Comparison of ENCODE assay signal across 17 cellular contexts in the genomic region with DNA sequence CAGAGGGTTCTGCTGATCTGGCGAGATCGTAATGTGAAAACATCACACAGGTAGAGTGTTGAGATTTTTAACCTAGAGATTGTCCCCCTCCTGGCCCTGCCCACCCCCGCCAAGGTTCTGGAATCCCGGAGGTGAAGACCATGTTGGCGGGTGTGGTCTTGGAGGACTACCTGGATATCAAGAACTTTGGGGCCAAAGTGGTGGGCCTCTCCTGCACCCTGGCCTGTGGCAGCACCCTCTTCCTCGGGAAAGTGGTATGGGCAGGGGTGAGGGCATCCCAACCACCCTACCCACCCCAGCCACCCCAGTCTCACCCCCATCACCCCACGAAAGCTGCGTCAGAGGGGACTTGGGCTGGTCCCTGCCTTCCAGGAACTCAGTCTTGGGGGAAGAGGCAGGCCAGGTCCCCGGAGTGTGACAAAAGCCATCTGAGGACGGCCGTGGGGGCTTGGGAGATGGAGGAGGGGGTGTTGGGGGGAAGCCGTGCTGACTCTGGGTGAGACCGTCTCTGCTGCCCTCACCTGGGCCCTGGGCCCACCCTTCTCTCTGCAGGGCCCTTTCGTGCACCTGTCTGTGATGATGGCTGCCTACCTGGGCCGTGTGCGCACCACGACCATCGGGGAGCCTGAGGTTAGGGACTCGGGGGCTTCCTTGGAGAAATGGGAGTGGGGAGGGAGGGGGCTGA. TPM values are rescaled to one million over a fixed set of nuclear protein-coding genes. Genes with fewer than 3 reads are reported as not detected.
DNase-seq lines count a peak whose midpoint lies in the region; ATAC-seq and TF ChIP-seq lines count a peak whose summit lies in the region.
"Had no signal": no experiment of that assay in that cellular context is flagged by ENCODE, and none has a peak within 500 bp of the region (broad histone marks: within the 10 kb centered on the region; RNA-seq: fewer than 3 reads in every experiment).

No MANE protein-coding gene starts in this region.

- no peaks in the 10 kb centered on the region for H3K9me3 Mint-ChIP-seq in CD4-positive, alpha-beta memory T cell
- H3K9me3 Mint-ChIP-seq in WTC11 = no peaks in the 10 kb centered on the region

- H3K36me3 ChIP-seq in CD4-positive, alpha-beta memory T cell (ENCODE audit: insufficient read depth, low read length) = no peaks in the 10 kb centered on the region
- H3K36me3 ChIP-seq in iPS-20b (ENCODE audit: insufficient read depth, low read depth, low read length) (no peaks in the 10 kb centered on the region), osteoblast (ENCODE audit: insufficient read depth, low read length) (no peaks in the 10 kb centered on the region)
- H3K36me3 ChIP-seq: ascending aorta had no signal

- H3K9me3 ChIP-seq in CD4-positive, alpha-beta memory T cell (ENCODE audit: control insufficient read depth in 1 of 2, low read length in 2 of 2) = no peaks in the 10 kb centered on the region
- H3K9me3 ChIP-seq in iPS-20b (ENCODE audit: insufficient read depth, low read depth, low read length) (no peaks in the 10 kb centered on the region), osteoblast (ENCODE audit: low read depth, low read length) (no peaks in the 10 kb centered on the region)
- H3K9me3 ChIP-seq: ascending aorta had no signal

- peak overlapping the region in 5 of 8 donors; percentile 0 to 60 (median 49) for H3K4me3 Mint-ChIP-seq in CD4-positive, alpha-beta memory T cell
- peak overlapping the region; percentile 69 for H3K4me3 Mint-ChIP-seq in WTC11

- H3K9ac ChIP-seq in iPS-20b (ENCODE audit: low read depth, low read length) = no peak overlapping the region

- no peak for DNase-seq in CD4-positive, alpha-beta memory T cell
- no peak for DNase-seq in WTC11 (ENCODE audit: low spot score)
- DNase-seq in osteoblast (ENCODE audit: insufficient read length, low spot score, missing footprints) = peak; percentile 49
- no peak for DNase-seq in KG1 (lab: John Stamatoyannopoulos, UW)
- no peak for DNase-seq in GM19238 (ENCODE audit: insufficient read length, low spot score)
- DNase-seq in RPMI8226 = no peak
- DNase-seq in NCI-H526 treated with DMSO at 0.1 percent for 48 hours (lab: John Stamatoyannopoulos, UW) = no peak
- DNase-seq: cerebellar nuclear complex, NCI-H748 treated with DMSO at 0.1 percent for 48 hours had no signal

- CTCF ChIA-PET in CD4-positive, alpha-beta memory T cell (lab: Charles Lee; ENCODE audit: partially characterized antibody) = interaction anchor here (1.1 kb wide), 1 partner anchor 38 kb away, joined by 3 read pairs; no protein-coding TSS in a partner anchor
- CTCF ChIA-PET in WTC11 (lab: Charles Lee) = interaction anchor here (0.6 to 2.1 kb wide), 13 partner anchors 8 to 256 kb away, joined by 3 to 7 read pairs (median 4); no protein-coding TSS in a partner anchor

- H2AFZ ChIP-seq in osteoblast (ENCODE audit: low read length) = no peak overlapping the region

- no peaks in the 10 kb centered on the region for H3K79me2 ChIP-seq in osteoblast (ENCODE audit: insufficient read depth, low read length)

- peak; percentile 37 for ATAC-seq in WTC11
- ATAC-seq: HepG2 had no signal

- no peak overlapping the region for H3K4me2 ChIP-seq in osteoblast (ENCODE audit: insufficient read depth, low read length)

- H4K20me1 ChIP-seq in osteoblast (ENCODE audit: insufficient read depth, low read length) = no peaks in the 10 kb centered on the region

- TF ChIP-seq CTCF in WTC11 (IDR thresholded peaks at IDR 0.05) = no peak
- no peak for TF ChIP-seq CTCF in osteoblast (IDR thresholded peaks at IDR 0.05; ENCODE audit: extremely low read depth, low read depth, low read length)

- no peaks in the 10 kb centered on the region for H3K36me3 Mint-ChIP-seq in CD4-positive, alpha-beta memory T cell
- H3K36me3 Mint-ChIP-seq in WTC11 = no peaks in the 10 kb centered on the region

- no peaks in the 10 kb centered on the region for H3K27me3 ChIP-seq in CD4-positive, alpha-beta memory T cell (ENCODE audit: insufficient read depth, low read length)
- H3K27me3 ChIP-seq in iPS-20b (ENCODE audit: insufficient read depth, low read length) (no peaks in the 10 kb centered on the region; the same call in 1 of the 2 replicates), osteoblast (ENCODE audit: insufficient read depth, low read length) (no peaks in the 10 kb centered on the region)
- H3K27me3 ChIP-seq: ascending aorta had no signal

- no peak overlapping the region for H3K27ac Mint-ChIP-seq in CD4-positive, alpha-beta memory T cell
- no peak overlapping the region for H3K27ac Mint-ChIP-seq in WTC11

- H3K4me1 ChIP-seq in CD4-positive, alpha-beta memory T cell (ENCODE audit: insufficient read depth, low read length) = peaks cover 5% of the 10 kb centered on the region
- H3K4me1 ChIP-seq in iPS-20b (ENCODE audit: insufficient read depth, low read length) = no peaks in the 10 kb centered on the region; the same call in 1 of the 2 replicates
- H3K4me1 ChIP-seq in osteoblast (ENCODE audit: insufficient read depth, low read length) = peaks cover 3% of the 10 kb centered on the region

- intact Hi-C loops in CD4-positive, alpha-beta memory T cell (cut with micrococcal nuclease) = no loop called here

- POLR2A ChIA-PET in CD4-positive, alpha-beta memory T cell (lab: Charles Lee; ENCODE audit: partially characterized antibody) = no interaction called here
- POLR2A ChIA-PET in WTC11 (lab: Charles Lee) = no interaction called here

- H3K27ac ChIP-seq in CD4-positive, alpha-beta memory T cell (ENCODE audit: low read depth, low read length) = no peak overlapping the region
- H3K27ac ChIP-seq in iPS-20b (ENCODE audit: low read length) (no peak overlapping the region), osteoblast (ENCODE audit: low read depth, low read length) (no peak overlapping the region)
- H3K27ac ChIP-seq: ascending aorta, GM23248 had no signal

- peaks cover 0 to 5% (median 1%) of the 10 kb centered on the region in 4 donors for H3K4me1 Mint-ChIP-seq in CD4-positive, alpha-beta memory T cell
- H3K4me1 Mint-ChIP-seq in WTC11 = peaks cover 13% of the 10 kb centered on the region

- H3K27me3 Mint-ChIP-seq in CD4-positive, alpha-beta memory T cell = peaks cover 13 to 23% of the 10 kb centered on the region in 2 donors
- H3K27me3 Mint-ChIP-seq in WTC11 (ENCODE audit: low read depth) = peaks cover 8% of the 10 kb centered on the region

- H3K4me3 ChIP-seq in CD4-positive, alpha-beta memory T cell (ENCODE audit: low read length in 2 of 2) = no peak overlapping the region
- peak overlapping the region; percentile 71 for H3K4me3 ChIP-seq in iPS-20b (ENCODE audit: low read length)
- no peak overlapping the region for H3K4me3 ChIP-seq in osteoblast (ENCODE audit: insufficient read depth, low read length)

TF ChIP-seq in WTC11, 78 proteins besides CTCF, POLR2A, EP300 and RAD21:
- no peak for TF ChIP-seq ATF6 (CRISPR knock-in tag; IDR thresholded peaks at IDR 0.05)

RNA-seq across cellular contexts. Expression of gene CLCNKB, which starts 4.4 kb away (rescaled TPM):
- not detected for total RNA-seq in CD4-positive, alpha-beta memory T cell
- polyA plus RNA-seq in CD4-positive, alpha-beta memory T cell = not detected
- total RNA-seq in WTC11 (2021) (1.8 to 3.1 TPM (median 2.5 TPM) in 3 replicates), osteoblast (0.29 and 0.36 TPM in 2 replicates)
- total RNA-seq: ascending aorta, GM23248, HepG2, lung microvascular endothelial cell, OCI-LY7 had no signal
- polyA plus RNA-seq: GM23248 had no signal

RNA-seq across cellular contexts. Expression of gene FAM131C, which starts 25.5 kb away (rescaled TPM):
- not detected for total RNA-seq in CD4-positive, alpha-beta memory T cell
- under 1 TPM in 1 of 2 donors, not detected in 1; 0.11 TPM for polyA plus RNA-seq in CD4-positive, alpha-beta memory T cell
- total RNA-seq in WTC11 (2021) = 1.4 to 2.0 TPM (median 1.8 TPM) in 3 replicates
- total RNA-seq in osteoblast = 0.36 TPM in 1 of 2 replicates, not detected in the other
- total RNA-seq: HepG2, lung microvascular endothelial cell, OCI-LY7 had no signal

RNA-seq across cellular contexts. Expression of gene CLCNKA, which starts 26.1 kb away (rescaled TPM):
- total RNA-seq in CD4-positive, alpha-beta memory T cell = not detected
- not detected for polyA plus RNA-seq in CD4-positive, alpha-beta memory T cell
- total RNA-seq in WTC11 (2021) (1.5 to 2.7 TPM (median 2.7 TPM) in 3 replicates), osteoblast (not detected in 2 replicates)
- total RNA-seq: ascending aorta, Daoy, GM23248, HepG2, lung microvascular endothelial cell, OCI-LY7 had no signal
- polyA plus RNA-seq: fibroblast of lung, GM23248 had no signal

RNA-seq across cellular contexts. Expression of gene HSPB7, which starts 30.1 kb away (rescaled TPM):
- not detected for total RNA-seq in CD4-positive, alpha-beta memory T cell
- polyA plus RNA-seq in CD4-positive, alpha-beta memory T cell = not detected
- total RNA-seq in WTC11 (2021) = 0.11 to 0.23 TPM (median 0.21 TPM) in 3 replicates
- 4.1 and 6.9 TPM in 2 replicates for total RNA-seq in osteoblast
- total RNA-seq: HepG2, lung microvascular endothelial cell, OCI-LY7 had no signal

RNA-seq across cellular contexts. Expression of gene SRARP, which starts 43.9 kb away (rescaled TPM):
- total RNA-seq in CD4-positive, alpha-beta memory T cell = not detected
- polyA plus RNA-seq in CD4-positive, alpha-beta memory T cell = not detected
- 0.11 TPM in 1 of 3 replicates, not detected in the others for total RNA-seq in WTC11 (2021)
- total RNA-seq in osteoblast = not detected in 2 replicates
- total RNA-seq: ascending aorta, Daoy, fibroblast of lung, GM23248, OCI-LY7 had no signal
- polyA plus RNA-seq: fibroblast of lung, GM23248 had no signal
